1 cellular context compared by ENCODE assay signal in genomic region chr19:3047307-3048189, GRCh38.
A peak's percentile ranks its signal among the peaks of the same experiment; 100 is the strongest.
TF ChIP-seq lines count a peak whose summit lies in the region.

No MANE protein-coding gene starts in this region.

TF ChIP-seq in K562, 482 proteins besides CTCF, POLR2A, EP300 and RAD21 (continued from another document and continues in another):
- TF ChIP-seq ZNF398 (CRISPR knock-in tag; IDR thresholded peaks at IDR 0.05) (no peak), POLR2AphosphoS5 (IDR thresholded peaks at IDR 0.05; ENCODE audit: control insufficient read depth, insufficient read depth, low read depth, low read length) (peak; percentile 84), ZBTB9 (CRISPR knock-in tag; IDR thresholded peaks at IDR 0.05) (no peak), CBFB (CRISPR knock-in tag; IDR thresholded peaks at IDR 0.05) (no peak), POLR2B (IDR thresholded peaks at IDR 0.05; ENCODE audit: low read depth, partially characterized antibody) (no peak), CC2D1A (IDR thresholded peaks at IDR 0.05) (0 out of 2 replicates have a peak, but pooled peaks have one; percentile 36), ZNF280A (IDR thresholded peaks at IDR 0.05; ENCODE audit: low read depth, partially characterized antibody) (no peak), RAD51 (IDR thresholded peaks at IDR 0.05; ENCODE audit: borderline replicate concordance, low read depth) (no peak), KLF13 (tag; IDR thresholded peaks at IDR 0.05; ENCODE audit: borderline replicate concordance, low read depth) (0 out of 2 replicates have a peak, but pooled peaks have one; percentile 8), MAFG (tag; conservative IDR thresholded peaks at IDR 0.05) (no peak), NR2C2 (CRISPR knock-in tag; IDR thresholded peaks at IDR 0.05) (no peak), NR2C2 (tag; IDR thresholded peaks at IDR 0.05) (peak; percentile 52; the same call in 1 of the 2 replicates), TBL1XR1 (IDR thresholded peaks at IDR 0.05; ENCODE audit: low read length in 2 of 2) (peak; percentile 58 to 86; a peak in 3 of 4 replicates), PPARD (CRISPR knock-in tag; IDR thresholded peaks at IDR 0.05) (no peak), CCAR2 (IDR thresholded peaks at IDR 0.05; ENCODE audit: low read depth, low read length) (no peak), MCM5 (IDR thresholded peaks at IDR 0.05; ENCODE audit: low read depth) (no peak), ZSCAN32 (CRISPR knock-in tag; IDR thresholded peaks at IDR 0.05) (no peak), ZNF740 (CRISPR knock-in tag; IDR thresholded peaks at IDR 0.05) (no peak), ZNF740 (tag; IDR thresholded peaks at IDR 0.05) (no peak; a peak in 2 of 4 replicates), THRA (IDR thresholded peaks at IDR 0.05) (no peak), ZFP91 (CRISPR knock-in tag; IDR thresholded peaks at IDR 0.05) (no peak), ILF3 (IDR thresholded peaks at IDR 0.05; ENCODE audit: borderline replicate concordance) (no peak), BCOR (IDR thresholded peaks at IDR 0.05) (peak; percentile 97; the same call in 1 of the 2 replicates), ZNF589 (CRISPR knock-in tag; IDR thresholded peaks at IDR 0.05; ENCODE audit: low read depth) (no peak), MAZ (CRISPR knock-in tag; conservative IDR thresholded peaks at IDR 0.05 in 1 of 2, IDR thresholded peaks at IDR 0.05 in 1 of 2) (peak; percentile 64 to 89), PRPF4 (IDR thresholded peaks at IDR 0.05; ENCODE audit: insufficient read depth, low read depth, low read length, poor library complexity, severe bottlenecking) (no peak), SRSF3 (IDR thresholded peaks at IDR 0.05; ENCODE audit: insufficient read depth, low read length) (no peak), BRD4 (IDR thresholded peaks at IDR 0.05) (no peak), NR2F6 (CRISPR knock-in tag; IDR thresholded peaks at IDR 0.05) (no peak), ZNF134 (CRISPR knock-in tag; conservative IDR thresholded peaks at IDR 0.05) (no peak), SMARCB1 (IDR thresholded peaks at IDR 0.05; ENCODE audit: insufficient read length, low read depth) (no peak)
- TF ChIP-seq, protein P1, sequence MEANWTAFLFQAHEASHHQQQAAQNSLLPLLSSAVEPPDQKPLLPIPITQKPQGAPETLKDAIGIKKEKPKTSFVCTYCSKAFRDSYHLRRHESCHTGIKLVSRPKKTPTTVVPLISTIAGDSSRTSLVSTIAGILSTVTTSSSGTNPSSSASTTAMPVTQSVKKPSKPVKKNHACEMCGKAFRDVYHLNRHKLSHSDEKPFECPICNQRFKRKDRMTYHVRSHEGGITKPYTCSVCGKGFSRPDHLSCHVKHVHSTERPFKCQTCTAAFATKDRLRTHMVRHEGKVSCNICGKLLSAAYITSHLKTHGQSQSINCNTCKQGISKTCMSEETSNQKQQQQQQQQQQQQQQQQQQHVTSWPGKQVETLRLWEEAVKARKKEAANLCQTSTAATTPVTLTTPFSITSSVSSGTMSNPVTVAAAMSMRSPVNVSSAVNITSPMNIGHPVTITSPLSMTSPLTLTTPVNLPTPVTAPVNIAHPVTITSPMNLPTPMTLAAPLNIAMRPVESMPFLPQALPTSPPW (CRISPR knock-in tag; IDR thresholded peaks at IDR 0.05) = peak; percentile 73
- TF ChIP-seq, protein P2, sequence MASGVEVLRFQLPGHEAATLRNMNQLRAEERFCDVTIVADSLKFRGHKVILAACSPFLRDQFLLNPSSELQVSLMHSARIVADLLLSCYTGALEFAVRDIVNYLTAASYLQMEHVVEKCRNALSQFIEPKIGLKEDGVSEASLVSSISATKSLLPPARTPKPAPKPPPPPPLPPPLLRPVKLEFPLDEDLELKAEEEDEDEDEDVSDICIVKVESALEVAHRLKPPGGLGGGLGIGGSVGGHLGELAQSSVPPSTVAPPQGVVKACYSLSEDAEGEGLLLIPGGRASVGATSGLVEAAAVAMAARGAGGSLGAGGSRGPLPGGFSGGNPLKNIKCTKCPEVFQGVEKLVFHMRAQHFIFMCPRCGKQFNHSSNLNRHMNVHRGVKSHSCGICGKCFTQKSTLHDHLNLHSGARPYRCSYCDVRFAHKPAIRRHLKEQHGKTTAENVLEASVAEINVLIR (CRISPR knock-in tag; IDR thresholded peaks at IDR 0.05) = no peak
- TF ChIP-seq, protein P3, sequence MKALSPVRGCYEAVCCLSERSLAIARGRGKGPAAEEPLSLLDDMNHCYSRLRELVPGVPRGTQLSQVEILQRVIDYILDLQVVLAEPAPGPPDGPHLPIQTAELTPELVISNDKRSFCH (CRISPR knock-in tag; IDR thresholded peaks at IDR 0.05) = no peak
- TF ChIP-seq, protein P3 (tag; IDR thresholded peaks at IDR 0.05) = no peak
- TF ChIP-seq, protein P4, sequence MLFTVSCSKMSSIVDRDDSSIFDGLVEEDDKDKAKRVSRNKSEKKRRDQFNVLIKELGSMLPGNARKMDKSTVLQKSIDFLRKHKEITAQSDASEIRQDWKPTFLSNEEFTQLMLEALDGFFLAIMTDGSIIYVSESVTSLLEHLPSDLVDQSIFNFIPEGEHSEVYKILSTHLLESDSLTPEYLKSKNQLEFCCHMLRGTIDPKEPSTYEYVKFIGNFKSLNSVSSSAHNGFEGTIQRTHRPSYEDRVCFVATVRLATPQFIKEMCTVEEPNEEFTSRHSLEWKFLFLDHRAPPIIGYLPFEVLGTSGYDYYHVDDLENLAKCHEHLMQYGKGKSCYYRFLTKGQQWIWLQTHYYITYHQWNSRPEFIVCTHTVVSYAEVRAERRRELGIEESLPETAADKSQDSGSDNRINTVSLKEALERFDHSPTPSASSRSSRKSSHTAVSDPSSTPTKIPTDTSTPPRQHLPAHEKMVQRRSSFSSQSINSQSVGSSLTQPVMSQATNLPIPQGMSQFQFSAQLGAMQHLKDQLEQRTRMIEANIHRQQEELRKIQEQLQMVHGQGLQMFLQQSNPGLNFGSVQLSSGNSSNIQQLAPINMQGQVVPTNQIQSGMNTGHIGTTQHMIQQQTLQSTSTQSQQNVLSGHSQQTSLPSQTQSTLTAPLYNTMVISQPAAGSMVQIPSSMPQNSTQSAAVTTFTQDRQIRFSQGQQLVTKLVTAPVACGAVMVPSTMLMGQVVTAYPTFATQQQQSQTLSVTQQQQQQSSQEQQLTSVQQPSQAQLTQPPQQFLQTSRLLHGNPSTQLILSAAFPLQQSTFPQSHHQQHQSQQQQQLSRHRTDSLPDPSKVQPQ (CRISPR knock-in tag; IDR thresholded peaks at IDR 0.05; ENCODE audit: borderline replicate concordance) = no peak
- TF ChIP-seq, protein P5, sequence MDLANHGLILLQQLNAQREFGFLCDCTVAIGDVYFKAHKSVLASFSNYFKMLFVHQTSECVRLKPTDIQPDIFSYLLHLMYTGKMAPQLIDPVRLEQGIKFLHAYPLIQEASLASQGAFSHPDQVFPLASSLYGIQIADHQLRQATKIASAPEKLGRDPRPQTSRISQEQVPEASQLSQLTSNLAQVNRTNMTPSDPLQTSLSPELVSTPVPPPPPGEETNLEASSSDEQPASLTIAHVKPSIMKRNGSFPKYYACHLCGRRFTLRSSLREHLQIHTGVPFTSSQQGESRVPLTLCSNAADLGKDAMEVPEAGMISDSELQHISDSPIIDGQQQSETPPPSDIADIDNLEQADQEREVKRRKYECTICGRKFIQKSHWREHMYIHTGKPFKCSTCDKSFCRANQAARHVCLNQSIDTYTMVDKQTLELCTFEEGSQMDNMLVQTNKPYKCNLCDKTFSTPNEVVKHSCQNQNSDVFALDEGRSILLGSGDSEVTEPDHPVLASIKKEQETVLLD (IDR thresholded peaks at IDR 0.05) = peak; percentile 88
- TF ChIP-seq, protein P6, sequence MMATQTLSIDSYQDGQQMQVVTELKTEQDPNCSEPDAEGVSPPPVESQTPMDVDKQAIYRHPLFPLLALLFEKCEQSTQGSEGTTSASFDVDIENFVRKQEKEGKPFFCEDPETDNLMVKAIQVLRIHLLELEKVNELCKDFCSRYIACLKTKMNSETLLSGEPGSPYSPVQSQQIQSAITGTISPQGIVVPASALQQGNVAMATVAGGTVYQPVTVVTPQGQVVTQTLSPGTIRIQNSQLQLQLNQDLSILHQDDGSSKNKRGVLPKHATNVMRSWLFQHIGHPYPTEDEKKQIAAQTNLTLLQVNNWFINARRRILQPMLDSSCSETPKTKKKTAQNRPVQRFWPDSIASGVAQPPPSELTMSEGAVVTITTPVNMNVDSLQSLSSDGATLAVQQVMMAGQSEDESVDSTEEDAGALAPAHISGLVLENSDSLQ (IDR thresholded peaks at IDR 0.05) = peak; percentile 95
